Comparison of ENCODE assay signal across 20 cellular contexts in the genomic region with DNA sequence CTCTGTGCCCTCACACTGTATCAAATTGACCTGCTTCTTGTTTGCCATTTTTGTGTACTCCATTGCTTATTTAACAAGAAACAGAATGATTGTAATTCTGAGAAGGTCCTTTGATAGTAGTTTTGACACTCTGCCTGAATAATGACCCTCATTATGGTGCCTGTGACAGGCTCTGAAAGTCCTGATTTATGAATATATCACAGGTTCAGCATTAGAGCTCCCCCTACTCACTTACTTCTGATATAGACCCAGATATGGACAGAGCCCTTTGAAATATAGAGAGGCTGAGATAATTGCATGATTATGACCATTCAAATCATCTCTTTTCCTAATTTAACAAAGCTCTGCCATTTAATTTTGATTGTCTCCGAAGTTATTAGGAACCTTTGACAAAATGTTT.
DNase-seq lines count a peak whose midpoint lies in the region; ATAC-seq and TF ChIP-seq lines count a peak whose summit lies in the region.
"Had no signal": no experiment of that assay in that cellular context is flagged by ENCODE, and none has a peak within 500 bp of the region (broad histone marks: within the 10 kb centered on the region; RNA-seq: fewer than 3 reads in every experiment).

No MANE protein-coding gene starts in this region.

- no peaks in the 10 kb centered on the region for H3K36me3 ChIP-seq in DOHH2 (ENCODE audit: control insufficient read depth, low read length)
- no peaks in the 10 kb centered on the region for H3K36me3 ChIP-seq in SK-N-MC (ENCODE audit: insufficient read depth, low read length)

- H3K9me3 ChIP-seq in DOHH2 (ENCODE audit: control insufficient read depth, insufficient read depth, low read length): no peaks in the 10 kb centered on the region
- no peaks in the 10 kb centered on the region for H3K9me3 ChIP-seq in SK-N-MC (ENCODE audit: low read depth, low read length)

- no peaks in the 10 kb centered on the region for H3F3A ChIP-seq in DOHH2 (ENCODE audit: control insufficient read depth, insufficient read depth)

- H3K4me3 ChIP-seq in DOHH2 (ENCODE audit: low read length) (no peak overlapping the region), SK-N-MC (no peak overlapping the region)
- H3K4me3 ChIP-seq: K562 had no signal

- DNase-seq in NCI-H1417 treated with DMSO at 0.1 percent for 48 hours (lab: John Stamatoyannopoulos, UW): peak; percentile 92
- DNase-seq in NCI-H748 (lab: John Stamatoyannopoulos, UW; ENCODE audit: unreplicated experiment): peak; percentile 89
- DNase-seq in SK-N-MC (ENCODE audit: low read depth, low spot score): no peak
- no peak for DNase-seq in AG08395 (ENCODE audit: low spot score)
- DNase-seq: ACHN, AML-193, GDM1, HFFc6, NCI-H1092 treated with DMSO at 0.1 percent for 48 hours, NCI-H2029 treated with DMSO at 0.1 percent for 48 hours, NCI-H2227 treated with DMSO at 0.1 percent for 48 hours, RPMI8226, SHP77 treated with DMSO at 0.1 percent for 48 hours, T-helper 1 cell, T-helper 9 cell had no signal

- no peak for ATAC-seq in GM18867 (IDR thresholded peaks at IDR 0.05; ENCODE audit: unreplicated experiment)
- no peak for ATAC-seq in GM21529 (IDR thresholded peaks at IDR 0.05; ENCODE audit: unreplicated experiment)
- ATAC-seq: K562 had no signal

- no peaks in the 10 kb centered on the region for H3K9me2 ChIP-seq in DOHH2 (replicated peaks; ENCODE audit: control insufficient read depth, low read length)

- no peak overlapping the region for H3K9ac ChIP-seq in SK-N-MC (ENCODE audit: insufficient read length)

- peak; percentile 33 for TF ChIP-seq CTCF in DOHH2 (IDR thresholded peaks at IDR 0.05; ENCODE audit: low read depth, low read length, poor library complexity, severe bottlenecking)

- no peak overlapping the region for H3K4me2 ChIP-seq in DOHH2 (ENCODE audit: low read length)

- no peaks in the 10 kb centered on the region for H4K20me1 ChIP-seq in DOHH2 (ENCODE audit: control insufficient read depth, insufficient read depth, low read depth, low read length)

- H3K79me2 ChIP-seq in DOHH2 (ENCODE audit: control insufficient read depth, low read length): no peaks in the 10 kb centered on the region

- H3K27me3 ChIP-seq in DOHH2 (ENCODE audit: control insufficient read depth, low read length): no peaks in the 10 kb centered on the region

- H3K27ac ChIP-seq in DOHH2 (ENCODE audit: low read depth, low read length) (no peak overlapping the region), SK-N-MC (peak overlapping the region; percentile 10; the same call in 1 of the 2 replicates)
- H3K27ac ChIP-seq: C4-2B had no signal

- no peaks in the 10 kb centered on the region for H3K4me1 ChIP-seq in DOHH2 (ENCODE audit: control insufficient read depth, low read length)

Comparison
In these comparisons a context has a peak if more than half of its experiments do, and no peak if none do; other contexts are left out.
1. DNase-seq: peak in NCI-H1417 treated with DMSO at 0.1 percent for 48 hours (single experiment) and NCI-H748 (single experiment); none in SK-N-MC (single experiment) and AG08395 (single experiment).